ENCODE assay signal across 17 cellular contexts in the genomic region with DNA sequence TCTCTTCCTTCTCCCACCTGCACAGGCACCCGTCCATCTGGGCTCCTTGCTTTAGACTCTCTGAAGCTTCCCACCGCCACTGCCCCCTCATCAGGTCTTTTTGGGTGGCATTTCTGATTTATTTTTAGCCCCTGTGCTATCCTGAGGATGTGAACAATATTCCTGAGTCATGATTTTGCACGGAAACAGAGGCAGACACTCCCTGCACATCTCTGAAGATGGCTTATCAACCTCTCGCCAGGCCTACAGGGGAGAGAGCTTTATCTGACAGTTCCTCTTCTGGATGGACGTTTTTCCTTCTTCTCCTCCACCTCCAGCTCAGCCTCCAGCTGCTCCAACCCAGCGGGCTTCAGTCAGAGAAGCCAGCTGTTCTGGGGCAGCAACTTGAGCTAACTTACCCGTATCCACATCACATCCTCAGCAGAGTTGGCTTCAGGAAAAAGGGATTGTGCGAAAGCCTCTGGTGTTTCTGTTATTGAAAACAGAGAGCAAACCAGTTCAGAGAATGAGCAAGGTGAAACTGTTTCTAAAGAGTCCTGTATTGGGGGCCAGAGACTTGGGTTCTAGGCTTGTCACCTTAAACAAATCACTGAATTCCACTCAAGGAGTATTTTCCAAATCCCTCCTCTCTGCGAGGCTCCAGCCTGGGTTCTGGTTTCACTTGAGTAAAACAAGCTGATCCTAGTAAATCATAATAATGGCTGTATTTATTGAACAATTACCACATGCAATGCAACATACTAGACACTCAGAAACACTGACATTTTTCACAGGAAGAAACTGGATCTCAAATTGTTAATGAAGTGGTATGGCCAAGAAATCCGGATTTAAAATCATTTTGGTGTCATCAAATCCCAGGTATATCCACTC. TPM values are rescaled to one million over a fixed set of nuclear protein-coding genes. Genes with fewer than 3 reads are reported as not detected.
DNase-seq lines count a peak whose midpoint lies in the region; ATAC-seq lines count a peak whose summit lies in the region.
"Had no signal": no experiment of that assay in that cellular context is flagged by ENCODE, and none has a peak within 500 bp of the region (broad histone marks: within the 10 kb centered on the region; RNA-seq: fewer than 3 reads in every experiment).

No MANE protein-coding gene starts in this region.

- peak overlapping the region; percentile 86 for H3K4me2 ChIP-seq in BLaER1

- peak overlapping the region; percentile 39 for H3K9ac ChIP-seq in BLaER1

- H3K27me3 Mint-ChIP-seq in activated T-helper 1 cell treated with anti-CD3 and anti-CD28 coated beads, Interleukin-12 subunit alpha, Interleukin-12 subunit beta, Interleukin-2, Interleukin-4 antibody, amounts not matched to agents 30 ng/mL and 10 ng/mL and 1 ng/mL, durations not matched to agents 14 hours and 24 hours and 36 hours (ENCODE audit: insufficient read depth): peaks cover 2% of the 10 kb centered on the region

- H3K9me3 ChIP-seq in BLaER1 (no peaks in the 10 kb centered on the region), mesodermal cell (ENCODE audit: control insufficient read depth, low read length) (no peaks in the 10 kb centered on the region)
- H3K9me3 ChIP-seq: adrenal gland, left lung, pancreas had no signal

- H3K4me1 Mint-ChIP-seq in activated T-helper 1 cell treated with anti-CD3 and anti-CD28 coated beads, Interleukin-12 subunit alpha, Interleukin-12 subunit beta, Interleukin-2, Interleukin-4 antibody, amounts not matched to agents 30 ng/mL and 10 ng/mL and 1 ng/mL, durations not matched to agents 14 hours and 24 hours and 36 hours (ENCODE audit: low read depth): peaks cover 67% of the 10 kb centered on the region

- 74 to 80% methylated on average over 6 to 7 of the region's 10 CpGs for WGBS in mesodermal cell (ENCODE audit: insufficient coverage in 2 of 2), 2 experiments

- no peaks in the 10 kb centered on the region for H3K36me3 ChIP-seq in BLaER1
- H3K36me3 ChIP-seq in mesodermal cell (ENCODE audit: control insufficient read depth, insufficient read depth, low read length): no peaks in the 10 kb centered on the region
- H3K36me3 ChIP-seq: adrenal gland, left lung, pancreas had no signal

- H3K36me3 Mint-ChIP-seq in activated T-helper 1 cell treated with anti-CD3 and anti-CD28 coated beads, Interleukin-12 subunit alpha, Interleukin-12 subunit beta, Interleukin-2, Interleukin-4 antibody, amounts not matched to agents 30 ng/mL and 10 ng/mL and 1 ng/mL, durations not matched to agents 14 hours and 24 hours and 36 hours (ENCODE audit: low read depth): no peaks in the 10 kb centered on the region

- peak overlapping the region; percentile 90 for H3K27ac ChIP-seq in BLaER1
- peak overlapping the region; percentile 13 for H3K27ac ChIP-seq in mesodermal cell (ENCODE audit: low read depth, low read length, severe bottlenecking)
- H3K27ac ChIP-seq: adrenal gland, left lung, pancreas had no signal

- H4K20me1 ChIP-seq in BLaER1: no peaks in the 10 kb centered on the region

- H3K27ac Mint-ChIP-seq in activated T-helper 1 cell treated with anti-CD3 and anti-CD28 coated beads, Interleukin-12 subunit alpha, Interleukin-12 subunit beta, Interleukin-2, Interleukin-4 antibody, amounts not matched to agents 30 ng/mL and 10 ng/mL and 1 ng/mL, durations not matched to agents 14 hours and 24 hours and 36 hours: peak overlapping the region; percentile 4

- intact Hi-C loops in activated T-helper 1 cell treated with anti-CD3 and anti-CD28 coated beads, Interleukin-12 subunit alpha, Interleukin-12 subunit beta, Interleukin-2, Interleukin-4 antibody, amounts not matched to agents 30 ng/mL and 10 ng/mL and 1 ng/mL, durations not matched to agents 14 hours and 24 hours and 36 hours (cut with micrococcal nuclease): no loop called here

- ATAC-seq in HG03520 (IDR thresholded peaks at IDR 0.05; ENCODE audit: unreplicated experiment): no peak
- ATAC-seq: left lung, pancreas had no signal

- DNase-seq in EH (ENCODE audit: low read depth) (peak; percentile 54), NCI-H345 treated with DMSO at 0.1 percent for 48 hours (lab: John Stamatoyannopoulos, UW; ENCODE audit: unreplicated experiment) (no peak), AML-193 (lab: John Stamatoyannopoulos, UW) (no peak)
- DNase-seq in activated T-helper 1 cell treated with anti-CD3 and anti-CD28 coated beads, Interleukin-12 subunit alpha, Interleukin-12 subunit beta, Interleukin-2, Interleukin-4 antibody, amounts not matched to agents 30 ng/mL and 10 ng/mL and 1 ng/mL, durations not matched to agents 14 hours and 24 hours and 36 hours (ENCODE audit: low spot score): no peak
- DNase-seq: activated CD4-positive, alpha-beta T cell treated with anti-CD3 and anti-CD28 coated beads, Interleukin-2, amount 50 U/mL, for 48 hours; adrenal gland; Calu3; GOT3; left lung; NCI-H146; NCI-H82; stimulated activated CD4-positive, alpha-beta T cell treated with anti-CD3 and anti-CD28 coated beads, Interleukin-2, amount 100 ng/mL, for 24 hours; stimulated activated naive CD4-positive, alpha-beta T cell had no signal

- H3K4me1 ChIP-seq in BLaER1 (peaks cover 99% of the 10 kb centered on the region), mesodermal cell (ENCODE audit: control insufficient read depth, insufficient read depth, low read length, poor library complexity, severe bottlenecking) (peaks cover 30% of the 10 kb centered on the region)
- H3K4me1 ChIP-seq: adrenal gland, pancreas had no signal

- H3K27me3 ChIP-seq in BLaER1: no peaks in the 10 kb centered on the region
- H3K27me3 ChIP-seq: adrenal gland, left lung, pancreas had no signal

- H3K9me3 Mint-ChIP-seq in activated T-helper 1 cell treated with anti-CD3 and anti-CD28 coated beads, Interleukin-12 subunit alpha, Interleukin-12 subunit beta, Interleukin-2, Interleukin-4 antibody, amounts not matched to agents 30 ng/mL and 10 ng/mL and 1 ng/mL, durations not matched to agents 14 hours and 24 hours and 36 hours: no peaks in the 10 kb centered on the region

- H3K4me3 ChIP-seq in BLaER1 (no peak overlapping the region), mesodermal cell (ENCODE audit: extremely low read depth, insufficient read depth, low read length, poor library complexity, severe bottlenecking) (no peak overlapping the region)
- H3K4me3 ChIP-seq: adrenal gland, left lung, pancreas had no signal

- no peak overlapping the region for H3K4me3 Mint-ChIP-seq in activated T-helper 1 cell treated with anti-CD3 and anti-CD28 coated beads, Interleukin-12 subunit alpha, Interleukin-12 subunit beta, Interleukin-2, Interleukin-4 antibody, amounts not matched to agents 30 ng/mL and 10 ng/mL and 1 ng/mL, durations not matched to agents 14 hours and 24 hours and 36 hours

RNA-seq across cellular contexts. Expression of a gene that starts 33.2 kb away (rescaled TPM):
- total RNA-seq in activated T-helper 1 cell treated with anti-CD3 and anti-CD28 coated beads, Interleukin-12 subunit alpha, Interleukin-12 subunit beta, Interleukin-2, Interleukin-4 antibody, amounts not matched to agents 30 ng/mL and 10 ng/mL and 1 ng/mL, durations not matched to agents 14 hours and 24 hours and 36 hours: 609 and 619 TPM in 2 replicates
- polyA plus RNA-seq in mesodermal cell (2013, experiment 1 of 2): 90.5 TPM
- 75.7 TPM for polyA plus RNA-seq in mesodermal cell (2013, experiment 2 of 2)
